26 cellular contexts compared by ENCODE assay signal in genomic region chr12:44677724-44678123, GRCh38.
DNase-seq lines count a peak whose midpoint lies in the region; ATAC-seq and TF ChIP-seq lines count a peak whose summit lies in the region.
"Had no signal": no experiment of that assay in that cellular context is flagged by ENCODE, and none has a peak within 500 bp of the region (broad histone marks: within the 10 kb centered on the region; RNA-seq: fewer than 3 reads in every experiment).

No MANE protein-coding gene starts in this region.

- intact Hi-C loops in PC-3 (cut with micrococcal nuclease) (no loop called here), upper lobe of right lung (cut with DNase I) (no loop called here)

- H3K27me3 Mint-ChIP-seq in activated naive CD8-positive, alpha-beta T cell treated with anti-CD3 and anti-CD28 coated beads, Interleukin-2, amount 50 U/mL, for 24 hours = no peaks in the 10 kb centered on the region
- H3K27me3 Mint-ChIP-seq in activated naive CD8-positive, alpha-beta T cell treated with anti-CD3 and anti-CD28 coated beads for 36 hours = no peaks in the 10 kb centered on the region
- no peaks in the 10 kb centered on the region for H3K27me3 Mint-ChIP-seq in naive thymus-derived CD8-positive, alpha-beta T cell
- no peaks in the 10 kb centered on the region for H3K27me3 Mint-ChIP-seq in endothelial cell (ENCODE audit: unreplicated experiment)
- H3K27me3 Mint-ChIP-seq: IgD-negative memory B cell had no signal

- no peaks in the 10 kb centered on the region for H3K9me2 ChIP-seq in PC-3 (replicated peaks; ENCODE audit: low read length)

- peaks cover 17% of the 10 kb centered on the region for H3K36me3 Mint-ChIP-seq in activated naive CD8-positive, alpha-beta T cell treated with anti-CD3 and anti-CD28 coated beads, Interleukin-2, amount 50 U/mL, for 24 hours (ENCODE audit: low read depth)
- peaks cover 30% of the 10 kb centered on the region for H3K36me3 Mint-ChIP-seq in activated naive CD8-positive, alpha-beta T cell treated with anti-CD3 and anti-CD28 coated beads for 36 hours
- H3K36me3 Mint-ChIP-seq in naive thymus-derived CD8-positive, alpha-beta T cell = peaks cover 16 to 39% (median 32%) of the 10 kb centered on the region in 3 donors
- no peaks in the 10 kb centered on the region for H3K36me3 Mint-ChIP-seq in endothelial cell (ENCODE audit: low read depth, unreplicated experiment)
- H3K36me3 Mint-ChIP-seq: IgD-negative memory B cell had no signal

- peaks cover 2% of the 10 kb centered on the region for H3K4me1 Mint-ChIP-seq in activated naive CD8-positive, alpha-beta T cell treated with anti-CD3 and anti-CD28 coated beads, Interleukin-2, amount 50 U/mL, for 24 hours
- peaks cover 5% of the 10 kb centered on the region for H3K4me1 Mint-ChIP-seq in activated naive CD8-positive, alpha-beta T cell treated with anti-CD3 and anti-CD28 coated beads for 36 hours
- H3K4me1 Mint-ChIP-seq in naive thymus-derived CD8-positive, alpha-beta T cell = peaks cover 0 to 7% (median 3%) of the 10 kb centered on the region in 4 donors
- H3K4me1 Mint-ChIP-seq in endothelial cell (ENCODE audit: unreplicated experiment) = no peaks in the 10 kb centered on the region
- H3K4me1 Mint-ChIP-seq: IgD-negative memory B cell had no signal

- H3K36me3 ChIP-seq in PC-3 (ENCODE audit: low read depth, low read length) (no peaks in the 10 kb centered on the region), upper lobe of right lung (no peaks in the 10 kb centered on the region)
- H3K36me3 ChIP-seq: HAP-1, SJSA1 had no signal

- no peak overlapping the region for H3K9ac ChIP-seq in PC-3 (ENCODE audit: low read length)
- H3K9ac ChIP-seq: KMS-11 had no signal

- no peak overlapping the region for H3K4me3 ChIP-seq in PC-3 (ENCODE audit: low read length)
- no peak overlapping the region for H3K4me3 ChIP-seq in upper lobe of right lung
- H3K4me3 ChIP-seq: GM23338, HAP-1, SJSA1 had no signal

- no TSS peak for BruUV-seq in PC-3 (replicated peaks; lab: Mats Ljungman, UMichigan)

- no peaks in the 10 kb centered on the region for H4K20me1 ChIP-seq in PC-3 (ENCODE audit: low read length)

- H3K27ac ChIP-seq in PC-3 (ENCODE audit: low read length) (no peak overlapping the region), upper lobe of right lung (no peak overlapping the region)
- H3K27ac ChIP-seq: KMS-11, SJSA1 had no signal

- POLR2A ChIA-PET in PC-3 (lab: Charles Lee; ENCODE audit: unreplicated experiment) = no interaction called here
- POLR2A ChIA-PET in naive thymus-derived CD8-positive, alpha-beta T cell (lab: Charles Lee) = no interaction called here

- no peak for DNase-seq in activated naive CD8-positive, alpha-beta T cell treated with anti-CD3 and anti-CD28 coated beads, Interleukin-2, amount 50 U/mL, for 24 hours
- no peak for DNase-seq in activated naive CD8-positive, alpha-beta T cell treated with anti-CD3 and anti-CD28 coated beads for 36 hours
- DNase-seq in PC-3 (no peak), upper lobe of right lung (no peak), endothelial cell (ENCODE audit: low spot score) (no peak), D341Med (ENCODE audit: low spot score) (no peak)
- no peak for DNase-seq in naive thymus-derived CD8-positive, alpha-beta T cell
- DNase-seq: 8988T, Calu3, HFFc6, NCI-H1092, NCI-H1417 treated with DMSO at 0.1 percent for 48 hours, NCI-H1694 treated with DMSO at 0.1 percent for 48 hours, NCI-H2081, NCI-H2171, NCI-H345, NCI-H510A treated with DMSO at 0.1 percent for 48 hours, NCI-H748 treated with DMSO at 0.1 percent for 48 hours, Right ventricle myocardium superior, RPMI8226 had no signal

- H3F3A ChIP-seq in PC-3 (ENCODE audit: low read length, unreplicated experiment) = no peaks in the 10 kb centered on the region

- peaks cover 16% of the 10 kb centered on the region for H3K9me3 Mint-ChIP-seq in activated naive CD8-positive, alpha-beta T cell treated with anti-CD3 and anti-CD28 coated beads, Interleukin-2, amount 50 U/mL, for 24 hours
- H3K9me3 Mint-ChIP-seq in activated naive CD8-positive, alpha-beta T cell treated with anti-CD3 and anti-CD28 coated beads for 36 hours = peaks cover 3% of the 10 kb centered on the region
- peaks cover 0 to 7% (median 5%) of the 10 kb centered on the region in 9 donors for H3K9me3 Mint-ChIP-seq in naive thymus-derived CD8-positive, alpha-beta T cell
- H3K9me3 Mint-ChIP-seq in endothelial cell (ENCODE audit: unreplicated experiment) = no peaks in the 10 kb centered on the region
- H3K9me3 Mint-ChIP-seq: GM23338, IgD-negative memory B cell had no signal

- TF ChIP-seq CTCF in PC-3 (conservative IDR thresholded peaks at IDR 0.05; ENCODE audit: low read depth, low read length) = no peak
- TF ChIP-seq CTCF in upper lobe of right lung (IDR thresholded peaks at IDR 0.05) = no peak
- TF ChIP-seq CTCF in endothelial cell (IDR thresholded peaks at IDR 0.05; ENCODE audit: unreplicated experiment) = no peak

- CTCF ChIA-PET in PC-3 (lab: Charles Lee) = no interaction called here

- no peak overlapping the region for H3K27ac Mint-ChIP-seq in activated naive CD8-positive, alpha-beta T cell treated with anti-CD3 and anti-CD28 coated beads, Interleukin-2, amount 50 U/mL, for 24 hours
- no peak overlapping the region for H3K27ac Mint-ChIP-seq in activated naive CD8-positive, alpha-beta T cell treated with anti-CD3 and anti-CD28 coated beads for 36 hours
- H3K27ac Mint-ChIP-seq in naive thymus-derived CD8-positive, alpha-beta T cell = no peak overlapping the region
- H3K27ac Mint-ChIP-seq in endothelial cell (ENCODE audit: unreplicated experiment) = no peak overlapping the region
- H3K27ac Mint-ChIP-seq: GM23338, HFFc6, IgD-negative memory B cell had no signal

- H3K9me3 ChIP-seq in PC-3 (ENCODE audit: low read length) = no peaks in the 10 kb centered on the region
- H3K9me3 ChIP-seq in upper lobe of right lung = no peaks in the 10 kb centered on the region
- H3K9me3 ChIP-seq: HAP-1, SJSA1 had no signal

- H3K4me3 Mint-ChIP-seq in activated naive CD8-positive, alpha-beta T cell treated with anti-CD3 and anti-CD28 coated beads, Interleukin-2, amount 50 U/mL, for 24 hours = no peak overlapping the region
- H3K4me3 Mint-ChIP-seq in activated naive CD8-positive, alpha-beta T cell treated with anti-CD3 and anti-CD28 coated beads for 36 hours = no peak overlapping the region
- H3K4me3 Mint-ChIP-seq in naive thymus-derived CD8-positive, alpha-beta T cell = no peak overlapping the region
- no peak overlapping the region for H3K4me3 Mint-ChIP-seq in endothelial cell (ENCODE audit: unreplicated experiment)
- H3K4me3 Mint-ChIP-seq: GM23338, HFFc6, IgD-negative memory B cell had no signal

- no peak overlapping the region for H2AFZ ChIP-seq in PC-3 (ENCODE audit: low read length)
- H2AFZ ChIP-seq: GM23338 had no signal

- H3K79me2 ChIP-seq in PC-3 (ENCODE audit: low read length) = no peaks in the 10 kb centered on the region

- H3K4me2 ChIP-seq in PC-3 (ENCODE audit: low read length) = no peak overlapping the region
- H3K4me2 ChIP-seq: GM23338, KMS-11 had no signal

- H3K27me3 ChIP-seq in PC-3 (ENCODE audit: low read length) (peaks cover 17% of the 10 kb centered on the region), upper lobe of right lung (no peaks in the 10 kb centered on the region)
- H3K27me3 ChIP-seq: SJSA1 had no signal

- peak; percentile 20 for ATAC-seq in activated naive CD8-positive, alpha-beta T cell treated with anti-CD3 and anti-CD28 coated beads, Interleukin-2, amount 50 U/mL, for 24 hours
- ATAC-seq in PC-3 (0 out of 2 replicates have a peak, but pooled peaks have one; percentile 18), upper lobe of right lung (peak; percentile 24), GM19035 (IDR thresholded peaks at IDR 0.05; ENCODE audit: unreplicated experiment) (no peak)
- peak; percentile 7 to 12 for ATAC-seq in naive thymus-derived CD8-positive, alpha-beta T cell
- ATAC-seq: GM23338 had no signal

- H3K4me1 ChIP-seq in PC-3 (ENCODE audit: insufficient read depth, low read length) = no peaks in the 10 kb centered on the region
- no peaks in the 10 kb centered on the region for H3K4me1 ChIP-seq in upper lobe of right lung
- H3K4me1 ChIP-seq: SJSA1 had no signal
